ENCODE assay signal across 1 cellular context in the genomic region with DNA sequence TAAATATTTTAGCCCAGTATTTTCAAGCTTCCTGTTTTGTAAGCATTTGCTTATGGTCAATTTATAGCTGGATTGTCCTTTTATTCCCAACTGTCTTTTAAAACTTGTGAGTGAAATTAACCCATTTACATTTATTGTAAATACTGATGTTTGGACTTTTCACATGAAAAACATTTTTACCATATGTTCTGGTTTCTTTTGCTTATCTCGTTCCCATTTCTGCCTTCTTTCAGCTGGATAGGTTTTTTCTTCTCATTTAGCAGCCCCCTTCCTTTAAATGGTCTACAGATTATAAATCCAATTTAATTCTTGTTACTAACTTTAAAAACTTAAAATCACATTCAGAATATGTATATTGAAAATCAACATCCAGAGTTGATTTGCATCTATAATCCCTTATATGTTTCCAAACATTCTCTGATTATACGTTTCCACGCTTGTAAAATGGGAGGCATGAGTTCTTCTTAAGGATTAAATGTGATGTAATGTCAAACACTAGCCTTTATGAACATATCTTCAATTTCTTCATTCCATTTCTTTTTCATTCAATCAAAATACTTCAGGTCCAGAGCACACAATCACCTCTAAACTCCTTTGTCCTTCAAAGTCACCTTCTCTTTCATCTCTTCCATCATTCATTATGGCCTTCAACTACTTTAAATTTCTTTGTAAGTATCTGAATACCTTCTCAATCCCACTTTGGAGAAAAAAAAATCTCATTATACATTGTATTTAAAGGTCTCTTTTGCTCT.
TF ChIP-seq lines count a peak whose summit lies in the region.

No MANE protein-coding gene starts in this region.

TF ChIP-seq in K562, 482 proteins besides CTCF, POLR2A, EP300 and RAD21 (continued from another document and continues in another):
- TF ChIP-seq, protein P1, sequence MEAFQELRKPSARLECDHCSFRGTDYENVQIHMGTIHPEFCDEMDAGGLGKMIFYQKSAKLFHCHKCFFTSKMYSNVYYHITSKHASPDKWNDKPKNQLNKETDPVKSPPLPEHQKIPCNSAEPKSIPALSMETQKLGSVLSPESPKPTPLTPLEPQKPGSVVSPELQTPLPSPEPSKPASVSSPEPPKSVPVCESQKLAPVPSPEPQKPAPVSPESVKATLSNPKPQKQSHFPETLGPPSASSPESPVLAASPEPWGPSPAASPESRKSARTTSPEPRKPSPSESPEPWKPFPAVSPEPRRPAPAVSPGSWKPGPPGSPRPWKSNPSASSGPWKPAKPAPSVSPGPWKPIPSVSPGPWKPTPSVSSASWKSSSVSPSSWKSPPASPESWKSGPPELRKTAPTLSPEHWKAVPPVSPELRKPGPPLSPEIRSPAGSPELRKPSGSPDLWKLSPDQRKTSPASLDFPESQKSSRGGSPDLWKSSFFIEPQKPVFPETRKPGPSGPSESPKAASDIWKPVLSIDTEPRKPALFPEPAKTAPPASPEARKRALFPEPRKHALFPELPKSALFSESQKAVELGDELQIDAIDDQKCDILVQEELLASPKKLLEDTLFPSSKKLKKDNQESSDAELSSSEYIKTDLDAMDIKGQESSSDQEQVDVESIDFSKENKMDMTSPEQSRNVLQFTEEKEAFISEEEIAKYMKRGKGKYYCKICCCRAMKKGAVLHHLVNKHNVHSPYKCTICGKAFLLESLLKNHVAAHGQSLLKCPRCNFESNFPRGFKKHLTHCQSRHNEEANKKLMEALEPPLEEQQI (IDR thresholded peaks at IDR 0.05), result peak; percentile 67
- TF ChIP-seq, protein P2, sequence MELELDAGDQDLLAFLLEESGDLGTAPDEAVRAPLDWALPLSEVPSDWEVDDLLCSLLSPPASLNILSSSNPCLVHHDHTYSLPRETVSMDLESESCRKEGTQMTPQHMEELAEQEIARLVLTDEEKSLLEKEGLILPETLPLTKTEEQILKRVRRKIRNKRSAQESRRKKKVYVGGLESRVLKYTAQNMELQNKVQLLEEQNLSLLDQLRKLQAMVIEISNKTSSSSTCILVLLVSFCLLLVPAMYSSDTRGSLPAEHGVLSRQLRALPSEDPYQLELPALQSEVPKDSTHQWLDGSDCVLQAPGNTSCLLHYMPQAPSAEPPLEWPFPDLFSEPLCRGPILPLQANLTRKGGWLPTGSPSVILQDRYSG (tag; conservative IDR thresholded peaks at IDR 0.05; ENCODE audit: low read depth), result peak; percentile 80; the same call in 1 of the 2 replicates
- TF ChIP-seq RBM25 (IDR thresholded peaks at IDR 0.05; ENCODE audit: low read depth, low read length, severe bottlenecking) (peak; percentile 81), SMARCB1 (IDR thresholded peaks at IDR 0.05; ENCODE audit: insufficient read length, low read depth) (no peak), MIER1 (IDR thresholded peaks at IDR 0.05; ENCODE audit: low read depth) (peak; percentile 24; the same call in 1 of the 2 replicates), PHB2 (IDR thresholded peaks at IDR 0.05; ENCODE audit: low read depth) (no peak), TRIM28 (IDR thresholded peaks at IDR 0.05) (peak; percentile 88), KDM4B (IDR thresholded peaks at IDR 0.05; ENCODE audit: borderline replicate concordance in 2 of 2, low read depth in 1 of 2) (no peak), FOXJ2 (tag; IDR thresholded peaks at IDR 0.05) (peak; percentile 38), GTF2E2 (tag; IDR thresholded peaks at IDR 0.05) (peak; percentile 38), ZNF644 (tag; IDR thresholded peaks at IDR 0.05; ENCODE audit: low read depth) (peak; percentile 79; the same call in 1 of the 2 replicates), PTTG1 (tag; IDR thresholded peaks at IDR 0.05; ENCODE audit: low read depth) (0 out of 2 replicates have a peak, but pooled peaks have one; percentile 10), ZEB2 (IDR thresholded peaks at IDR 0.05) (0 out of 2 replicates have a peak, but pooled peaks have one; percentile 41), CBX3 (IDR thresholded peaks at IDR 0.05; ENCODE audit: borderline replicate concordance in 1 of 2, low read length in 2 of 2) (peak in 1 of 2 experiments; percentile 90; a peak in 2 of 3 replicates), ZNF354B (CRISPR knock-in tag; IDR thresholded peaks at IDR 0.05) (peak; percentile 100), XRCC4 (IDR thresholded peaks at IDR 0.05; ENCODE audit: extremely low read depth, insufficient read depth, insufficient read length) (no peak), SMARCA5 (IDR thresholded peaks at IDR 0.05) (peak; percentile 54; the same call in 1 of the 2 replicates), MXI1 (IDR thresholded peaks at IDR 0.05; ENCODE audit: low read depth, low read length) (no peak), PHF21A (IDR thresholded peaks at IDR 0.05; ENCODE audit: borderline replicate concordance, low read depth) (no peak), ZNF668 (CRISPR knock-in tag; IDR thresholded peaks at IDR 0.05) (peak; percentile 75; the same call in 1 of the 2 replicates), RFX5 (IDR thresholded peaks at IDR 0.05; ENCODE audit: low read depth, low read length) (no peak), MECOM (CRISPR knock-in tag; IDR thresholded peaks at IDR 0.05) (0 out of 2 replicates have a peak, but pooled peaks have one; percentile 13), THRAP3 (IDR thresholded peaks at IDR 0.05; ENCODE audit: borderline replicate concordance) (peak; percentile 55; the same call in 1 of the 2 replicates), BCOR (IDR thresholded peaks at IDR 0.05) (0 out of 2 replicates have a peak, but pooled peaks have one; percentile 30), KAT8 (IDR thresholded peaks at IDR 0.05; ENCODE audit: low read depth) (peak; percentile 66; the same call in 1 of the 2 replicates), ADNP (tag; IDR thresholded peaks at IDR 0.05) (peak; percentile 88), JUN (IDR thresholded peaks at IDR 0.05; ENCODE audit: borderline replicate concordance, low read depth, low read length) (0 out of 2 replicates have a peak, but pooled peaks have one; percentile 22), JUN (CRISPR knock-in tag; IDR thresholded peaks at IDR 0.05; ENCODE audit: borderline replicate concordance) (no peak), SMARCC2 (IDR thresholded peaks at IDR 0.05; ENCODE audit: low read depth) (0 out of 2 replicates have a peak, but pooled peaks have one; percentile 23), POLR2H (tag; IDR thresholded peaks at IDR 0.05; ENCODE audit: low read depth) (0 out of 2 replicates have a peak, but pooled peaks have one; percentile 17), ZNF77 (CRISPR knock-in tag; IDR thresholded peaks at IDR 0.05) (no peak)
- TF ChIP-seq, protein P3, sequence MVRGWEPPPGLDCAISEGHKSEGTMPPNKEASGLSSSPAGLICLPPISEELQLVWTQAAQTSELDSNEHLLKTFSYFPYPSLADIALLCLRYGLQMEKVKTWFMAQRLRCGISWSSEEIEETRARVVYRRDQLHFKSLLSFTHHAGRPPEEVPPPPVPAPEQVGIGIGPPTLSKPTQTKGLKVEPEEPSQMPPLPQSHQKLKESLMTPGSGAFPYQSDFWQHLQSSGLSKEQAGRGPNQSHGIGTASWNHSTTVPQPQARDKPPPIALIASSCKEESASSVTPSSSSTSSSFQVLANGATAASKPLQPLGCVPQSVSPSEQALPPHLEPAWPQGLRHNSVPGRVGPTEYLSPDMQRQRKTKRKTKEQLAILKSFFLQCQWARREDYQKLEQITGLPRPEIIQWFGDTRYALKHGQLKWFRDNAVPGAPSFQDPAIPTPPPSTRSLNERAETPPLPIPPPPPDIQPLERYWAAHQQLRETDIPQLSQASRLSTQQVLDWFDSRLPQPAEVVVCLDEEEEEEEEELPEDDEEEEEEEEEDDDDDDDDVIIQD (CRISPR knock-in tag; IDR thresholded peaks at IDR 0.05), result no peak
- TF ChIP-seq, protein P4, sequence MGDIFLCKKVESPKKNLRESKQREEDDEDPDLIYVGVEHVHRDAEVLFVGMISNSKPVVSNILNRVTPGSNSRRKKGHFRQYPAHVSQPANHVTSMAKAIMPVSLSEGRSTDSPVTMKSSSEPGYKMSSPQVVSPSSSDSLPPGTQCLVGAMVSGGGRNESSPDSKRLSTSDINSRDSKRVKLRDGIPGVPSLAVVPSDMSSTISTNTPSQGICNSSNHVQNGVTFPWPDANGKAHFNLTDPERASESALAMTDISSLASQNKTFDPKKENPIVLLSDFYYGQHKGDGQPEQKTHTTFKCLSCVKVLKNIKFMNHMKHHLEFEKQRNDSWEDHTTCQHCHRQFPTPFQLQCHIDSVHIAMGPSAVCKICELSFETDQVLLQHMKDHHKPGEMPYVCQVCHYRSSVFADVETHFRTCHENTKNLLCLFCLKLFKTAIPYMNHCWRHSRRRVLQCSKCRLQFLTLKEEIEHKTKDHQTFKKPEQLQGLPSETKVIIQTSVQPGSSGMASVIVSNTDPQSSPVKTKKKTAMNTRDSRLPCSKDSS (IDR thresholded peaks at IDR 0.05; ENCODE audit: low read depth, partially characterized antibody), result peak; percentile 77
- TF ChIP-seq, protein P5, sequence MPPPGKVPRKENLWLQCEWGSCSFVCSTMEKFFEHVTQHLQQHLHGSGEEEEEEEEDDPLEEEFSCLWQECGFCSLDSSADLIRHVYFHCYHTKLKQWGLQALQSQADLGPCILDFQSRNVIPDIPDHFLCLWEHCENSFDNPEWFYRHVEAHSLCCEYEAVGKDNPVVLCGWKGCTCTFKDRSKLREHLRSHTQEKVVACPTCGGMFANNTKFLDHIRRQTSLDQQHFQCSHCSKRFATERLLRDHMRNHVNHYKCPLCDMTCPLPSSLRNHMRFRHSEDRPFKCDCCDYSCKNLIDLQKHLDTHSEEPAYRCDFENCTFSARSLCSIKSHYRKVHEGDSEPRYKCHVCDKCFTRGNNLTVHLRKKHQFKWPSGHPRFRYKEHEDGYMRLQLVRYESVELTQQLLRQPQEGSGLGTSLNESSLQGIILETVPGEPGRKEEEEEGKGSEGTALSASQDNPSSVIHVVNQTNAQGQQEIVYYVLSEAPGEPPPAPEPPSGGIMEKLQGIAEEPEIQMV (tag; conservative IDR thresholded peaks at IDR 0.05; ENCODE audit: low read depth), result peak; percentile 37; the same call in 1 of the 2 replicates
- TF ChIP-seq, protein P6, sequence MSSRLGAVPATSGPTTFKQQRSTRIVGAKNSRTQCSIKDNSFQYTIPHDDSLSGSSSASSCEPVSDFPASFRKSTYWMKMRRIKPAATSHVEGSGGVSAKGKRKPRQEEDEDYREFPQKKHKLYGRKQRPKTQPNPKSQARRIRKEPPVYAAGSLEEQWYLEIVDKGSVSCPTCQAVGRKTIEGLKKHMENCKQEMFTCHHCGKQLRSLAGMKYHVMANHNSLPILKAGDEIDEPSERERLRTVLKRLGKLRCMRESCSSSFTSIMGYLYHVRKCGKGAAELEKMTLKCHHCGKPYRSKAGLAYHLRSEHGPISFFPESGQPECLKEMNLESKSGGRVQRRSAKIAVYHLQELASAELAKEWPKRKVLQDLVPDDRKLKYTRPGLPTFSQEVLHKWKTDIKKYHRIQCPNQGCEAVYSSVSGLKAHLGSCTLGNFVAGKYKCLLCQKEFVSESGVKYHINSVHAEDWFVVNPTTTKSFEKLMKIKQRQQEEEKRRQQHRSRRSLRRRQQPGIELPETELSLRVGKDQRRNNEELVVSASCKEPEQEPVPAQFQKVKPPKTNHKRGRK (tag; IDR thresholded peaks at IDR 0.05), result peak; percentile 85
- TF ChIP-seq, protein P7, sequence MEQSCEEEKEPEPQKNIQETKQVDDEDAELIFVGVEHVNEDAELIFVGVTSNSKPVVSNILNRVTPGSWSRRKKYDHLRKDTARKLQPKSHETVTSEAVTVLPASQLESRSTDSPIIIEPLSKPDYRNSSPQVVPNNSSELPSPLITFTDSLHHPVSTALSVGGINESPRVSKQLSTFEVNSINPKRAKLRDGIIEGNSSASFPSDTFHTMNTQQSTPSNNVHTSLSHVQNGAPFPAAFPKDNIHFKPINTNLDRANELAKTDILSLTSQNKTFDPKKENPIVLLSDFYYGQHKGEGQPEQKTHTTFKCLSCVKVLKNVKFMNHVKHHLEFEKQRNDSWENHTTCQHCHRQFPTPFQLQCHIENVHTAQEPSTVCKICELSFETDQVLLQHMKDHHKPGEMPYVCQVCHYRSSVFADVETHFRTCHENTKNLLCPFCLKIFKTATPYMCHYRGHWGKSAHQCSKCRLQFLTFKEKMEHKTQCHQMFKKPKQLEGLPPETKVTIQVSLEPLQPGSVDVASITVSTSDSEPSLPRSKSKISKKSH (CRISPR knock-in tag; IDR thresholded peaks at IDR 0.05), result peak; percentile 84
- TF ChIP-seq, protein P8, sequence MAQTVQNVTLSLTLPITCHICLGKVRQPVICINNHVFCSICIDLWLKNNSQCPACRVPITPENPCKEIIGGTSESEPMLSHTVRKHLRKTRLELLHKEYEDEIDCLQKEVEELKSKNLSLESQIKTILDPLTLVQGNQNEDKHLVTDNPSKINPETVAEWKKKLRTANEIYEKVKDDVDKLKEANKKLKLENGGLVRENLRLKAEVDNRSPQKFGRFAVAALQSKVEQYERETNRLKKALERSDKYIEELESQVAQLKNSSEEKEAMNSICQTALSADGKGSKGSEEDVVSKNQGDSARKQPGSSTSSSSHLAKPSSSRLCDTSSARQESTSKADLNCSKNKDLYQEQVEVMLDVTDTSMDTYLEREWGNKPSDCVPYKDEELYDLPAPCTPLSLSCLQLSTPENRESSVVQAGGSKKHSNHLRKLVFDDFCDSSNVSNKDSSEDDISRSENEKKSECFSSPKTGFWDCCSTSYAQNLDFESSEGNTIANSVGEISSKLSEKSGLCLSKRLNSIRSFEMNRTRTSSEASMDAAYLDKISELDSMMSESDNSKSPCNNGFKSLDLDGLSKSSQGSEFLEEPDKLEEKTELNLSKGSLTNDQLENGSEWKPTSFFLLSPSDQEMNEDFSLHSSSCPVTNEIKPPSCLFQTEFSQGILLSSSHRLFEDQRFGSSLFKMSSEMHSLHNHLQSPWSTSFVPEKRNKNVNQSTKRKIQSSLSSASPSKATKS (CRISPR knock-in tag; IDR thresholded peaks at IDR 0.05), result 0 out of 2 replicates have a peak, but pooled peaks have one; percentile 22
